Comparison of ENCODE assay signal across 14 cellular contexts in the genomic region with DNA sequence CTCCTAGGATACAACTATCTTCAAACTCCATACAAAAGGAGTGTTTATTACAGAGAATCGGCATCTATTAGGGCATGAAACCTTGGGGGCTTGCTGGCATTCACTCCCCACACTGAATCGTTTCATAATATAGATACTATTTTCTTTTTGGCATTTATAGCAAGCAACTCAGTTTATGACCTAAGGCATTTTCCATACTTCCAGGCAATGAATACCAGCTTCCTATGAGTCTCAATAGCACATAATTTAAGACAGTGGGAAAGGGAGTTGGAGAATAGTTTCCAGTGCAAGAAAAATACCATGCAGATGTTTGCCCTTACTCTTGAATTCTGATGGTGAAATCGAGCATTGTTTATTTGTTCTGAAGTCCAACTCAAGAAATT.
DNase-seq lines count a peak whose midpoint lies in the region; ATAC-seq and TF ChIP-seq lines count a peak whose summit lies in the region.
"Had no signal": no experiment of that assay in that cellular context is flagged by ENCODE, and none has a peak within 500 bp of the region (broad histone marks: within the 10 kb centered on the region; RNA-seq: fewer than 3 reads in every experiment).

No MANE protein-coding gene starts in this region.

- H3K36me3 ChIP-seq in gastroesophageal sphincter, result no peaks in the 10 kb centered on the region
- H3K36me3 ChIP-seq in skeletal muscle tissue (ENCODE audit: control insufficient read depth in 3 of 3, insufficient read depth in 3 of 3, low read length in 3 of 3), result no peaks in the 10 kb centered on the region
- H3K36me3 ChIP-seq: BE2C had no signal

- no peak overlapping the region for H3K4me3 Mint-ChIP-seq in type B pancreatic cell
- H3K4me3 Mint-ChIP-seq: effector memory CD8-positive, alpha-beta T cell had no signal

- H3K27ac ChIP-seq in gastroesophageal sphincter (peak overlapping the region; percentile 85 to 90 (median 88)), skeletal muscle tissue (ENCODE audit: low read depth, low read length) (peak overlapping the region; percentile 80)

- H3K9me3 Mint-ChIP-seq in type B pancreatic cell, result no peaks in the 10 kb centered on the region
- H3K9me3 Mint-ChIP-seq: effector memory CD8-positive, alpha-beta T cell had no signal

- H3K4me1 ChIP-seq in gastroesophageal sphincter (peaks cover 43 to 73% (median 43%) of the 10 kb centered on the region in 3 donors), skeletal muscle tissue (ENCODE audit: control insufficient read depth in 3 of 3, insufficient read depth in 3 of 3, low read length in 3 of 3) (peaks cover 15 to 35% (median 35%) of the 10 kb centered on the region in 3 donors)

- no peak overlapping the region for H3K9ac ChIP-seq in skeletal muscle tissue (ENCODE audit: low read depth in 1 of 3, low read length in 3 of 3)

- no peak for TF ChIP-seq POLR2A in gastroesophageal sphincter (IDR thresholded peaks at IDR 0.05)

- H3K36me3 Mint-ChIP-seq in type B pancreatic cell, result no peaks in the 10 kb centered on the region

- 0 to 46% methylated on average over 1 to 3 of the region's 3 CpGs for WGBS in gastroesophageal sphincter (ENCODE audit: low coverage in 1 of 2), 2 donors

- ATAC-seq in gastroesophageal sphincter, result no peak
- no peak for ATAC-seq in HG03571 (IDR thresholded peaks at IDR 0.05; ENCODE audit: unreplicated experiment)
- ATAC-seq: effector memory CD8-positive, alpha-beta T cell; HCT116 had no signal

- H3K27me3 ChIP-seq in gastroesophageal sphincter (no peaks in the 10 kb centered on the region), skeletal muscle tissue (ENCODE audit: control insufficient read depth in 3 of 3, insufficient read depth in 3 of 3, low read length in 3 of 3) (no peaks in the 10 kb centered on the region)
- H3K27me3 ChIP-seq: BE2C had no signal

- no peaks in the 10 kb centered on the region for H3K27me3 Mint-ChIP-seq in type B pancreatic cell

- H3K27ac Mint-ChIP-seq in type B pancreatic cell, result no peak overlapping the region

- no peak for TF ChIP-seq EP300 in gastroesophageal sphincter (IDR thresholded peaks at IDR 0.05)

- peaks cover 8% of the 10 kb centered on the region for H3K4me1 Mint-ChIP-seq in type B pancreatic cell (ENCODE audit: unreplicated experiment)

- H3K4me3 ChIP-seq in astrocyte of the spinal cord (ENCODE audit: low read depth, low read length) (no peak overlapping the region), gastroesophageal sphincter (no peak overlapping the region), skeletal muscle tissue (ENCODE audit: low read length in 3 of 3) (no peak overlapping the region)

- no peak for TF ChIP-seq CTCF in astrocyte of the spinal cord (IDR thresholded peaks at IDR 0.05; ENCODE audit: low read depth, low read length)
- no peak for TF ChIP-seq CTCF in gastroesophageal sphincter (IDR thresholded peaks at IDR 0.05)
- no peak for TF ChIP-seq CTCF in type B pancreatic cell (conservative IDR thresholded peaks at IDR 0.05)

- DNase-seq in COLO829 (ENCODE audit: low spot score), result peak; percentile 87
- DNase-seq in astrocyte of the spinal cord (ENCODE audit: low read depth, low spot score), result peak; percentile 27
- no peak for DNase-seq in cortex of kidney (lab: John Stamatoyannopoulos, UW)
- DNase-seq in type B pancreatic cell (ENCODE audit: extremely low spot score, unreplicated experiment), result no peak
- no peak for DNase-seq in stimulated activated CD4-positive, alpha-beta T cell treated with anti-CD3 and anti-CD28 coated beads, Interleukin-4, amount 100 ng/mL, for 24 hours
- DNase-seq: BE2C; effector memory CD8-positive, alpha-beta T cell; NCI-H1092; NCI-H446 treated with DMSO at 0.1 percent for 48 hours; stimulated activated CD4-positive, alpha-beta T cell treated with anti-CD3 and anti-CD28 coated beads, Interleukin-12 subunit alpha, Interleukin-12 subunit beta, amount 100 ng/mL, for 4 hours had no signal

- in situ Hi-C loops in astrocyte of the spinal cord (cut with HindIII; ENCODE audit: low sequenced_read_pairs), result no loop called here

- no peaks in the 10 kb centered on the region for H3K9me3 ChIP-seq in gastroesophageal sphincter
- H3K9me3 ChIP-seq in skeletal muscle tissue (ENCODE audit: control insufficient read depth in 3 of 3, low read length in 3 of 3), result no peaks in the 10 kb centered on the region
- H3K9me3 ChIP-seq: BE2C had no signal

Comparison
In these comparisons a context has a peak if more than half of its experiments do, and no peak if none do; other contexts are left out.
1. DNase-seq: peak in COLO829 (single experiment) and astrocyte of the spinal cord (single experiment); none in cortex of kidney (single experiment), type B pancreatic cell (single experiment) and stimulated activated CD4-positive, alpha-beta T cell treated with anti-CD3 and anti-CD28 coated beads, Interleukin-4, amount 100 ng/mL, for 24 hours (single experiment).